ENCODE assay signal across 8 cellular contexts in the genomic region with DNA sequence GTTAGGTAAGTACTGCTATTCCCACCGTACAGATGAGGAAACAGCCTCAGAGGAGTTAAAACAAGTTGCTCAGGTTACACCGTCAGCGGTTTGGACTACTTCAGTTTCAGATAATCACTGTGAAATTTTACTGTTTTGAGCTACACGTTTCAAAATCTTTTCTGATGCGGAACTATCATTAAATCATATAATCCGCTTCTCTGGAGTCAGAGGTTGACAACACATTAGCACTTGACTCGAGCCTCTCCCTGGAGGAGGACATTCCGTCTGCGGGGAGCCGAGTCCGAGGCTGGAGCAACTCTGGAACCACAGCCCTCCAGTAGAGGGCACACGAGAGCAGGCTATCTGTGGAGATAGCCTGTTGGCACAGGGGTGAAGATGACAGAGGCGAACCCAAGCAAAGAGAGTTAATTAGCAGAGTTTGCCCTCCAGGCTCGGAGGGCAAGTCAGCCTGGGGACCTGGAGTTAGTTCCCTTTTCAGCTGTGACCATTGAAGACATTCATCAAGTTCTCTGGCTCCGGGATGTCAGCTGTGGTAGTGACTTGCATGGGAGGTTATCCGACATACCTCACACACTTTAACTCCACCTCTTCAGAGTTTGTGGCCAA.
DNase-seq lines count a peak whose midpoint lies in the region; TF ChIP-seq lines count a peak whose summit lies in the region.

No MANE protein-coding gene starts in this region.

- H3K9me3 Mint-ChIP-seq in T-helper 1 cell treated with Interleukin-12 subunit alpha and Interleukin-12 subunit beta and Interleukin-4 antibody, amounts not matched to agents 30 μg/mL and 1 μg/mL, for 36 hours, result no peaks in the 10 kb centered on the region

- no peak overlapping the region for H2AFZ ChIP-seq in MM.1S (ENCODE audit: low read length)

- no peaks in the 10 kb centered on the region for H3K9me2 ChIP-seq in MM.1S (replicated peaks; ENCODE audit: insufficient read depth, low read length)

- no peak overlapping the region for H3K27ac ChIP-seq in MM.1S (ENCODE audit: low read length)
- peak overlapping the region; percentile 44 for H3K27ac ChIP-seq in right atrium auricular region
- peak overlapping the region in 3 of 4 donors; percentile 16 to 58 (median 44) for H3K27ac ChIP-seq in sigmoid colon

- H3K36me3 ChIP-seq in MM.1S (replicated peaks; ENCODE audit: insufficient read depth, low read length) (no peaks in the 10 kb centered on the region), right atrium auricular region (no peaks in the 10 kb centered on the region), sigmoid colon (no peaks in the 10 kb centered on the region)

- H3K4me1 ChIP-seq in MM.1S (ENCODE audit: low read length) (peaks cover 12% of the 10 kb centered on the region), right atrium auricular region (peaks cover 0 to 45% of the 10 kb centered on the region in 2 donors), sigmoid colon (peaks cover 0 to 47% (median 39%) of the 10 kb centered on the region in 4 donors)

- peaks cover 56% of the 10 kb centered on the region for H3K79me2 ChIP-seq in MM.1S (ENCODE audit: low read length)

- H3K9ac ChIP-seq in MM.1S (ENCODE audit: low read length), result no peak overlapping the region

- H3K4me3 ChIP-seq in MM.1S (ENCODE audit: low read length) (no peak overlapping the region), right atrium auricular region (no peak overlapping the region), sigmoid colon (no peak overlapping the region)

- DNase-seq in HCEC 1CT (peak; percentile 60), MM.1S (peak; percentile 67), amniotic epithelial cell (ENCODE audit: low read depth) (peak; percentile 70), right atrium auricular region (ENCODE audit: low spot score) (peak; percentile 83), sigmoid colon (peak; percentile 86), NCI-H1048 (lab: John Stamatoyannopoulos, UW) (no peak)

- 17 to 30% methylated on average over 16 of the region's 16 CpGs for WGBS in sigmoid colon, 2 donors

- no peak for TF ChIP-seq POLR2A in sigmoid colon (IDR thresholded peaks at IDR 0.05)

- peak overlapping the region; percentile 18; the same call in 1 of the 2 replicates for H3K4me2 ChIP-seq in MM.1S (ENCODE audit: low read depth, low read length)

- no peak for TF ChIP-seq EP300 in sigmoid colon (IDR thresholded peaks at IDR 0.05)

- no peak overlapping the region for H3K27ac Mint-ChIP-seq in T-helper 1 cell treated with Interleukin-12 subunit alpha and Interleukin-12 subunit beta and Interleukin-4 antibody, amounts not matched to agents 30 μg/mL and 1 μg/mL, for 36 hours

- H3K4me1 Mint-ChIP-seq in T-helper 1 cell treated with Interleukin-12 subunit alpha and Interleukin-12 subunit beta and Interleukin-4 antibody, amounts not matched to agents 30 μg/mL and 1 μg/mL, for 36 hours (ENCODE audit: low read depth), result peaks cover 23% of the 10 kb centered on the region

- intact Hi-C loops in sigmoid colon (cut with DNase I), result loop anchor here (5.0 kb wide), 3 partner anchors 97 to 278 kb away; no protein-coding TSS in a partner anchor

- H3F3A ChIP-seq in MM.1S (ENCODE audit: insufficient read depth, low read length), result peaks cover 11% of the 10 kb centered on the region

- H3K4me3 Mint-ChIP-seq in T-helper 1 cell treated with Interleukin-12 subunit alpha and Interleukin-12 subunit beta and Interleukin-4 antibody, amounts not matched to agents 30 μg/mL and 1 μg/mL, for 36 hours, result peak overlapping the region; percentile 39

- TF ChIP-seq CTCF in GM12872 (IDR thresholded peaks at IDR 0.05; ENCODE audit: insufficient read depth, low read depth, low read length) (peak; percentile 98), MM.1S (IDR thresholded peaks at IDR 0.05; ENCODE audit: low read length) (peak; percentile 97), right atrium auricular region (IDR thresholded peaks at IDR 0.05) (peak; percentile 75 to 95), sigmoid colon (IDR thresholded peaks at IDR 0.05) (peak; percentile 49 to 90 (median 88))

- no peaks in the 10 kb centered on the region for H4K20me1 ChIP-seq in MM.1S (ENCODE audit: insufficient read depth, low read length)

- no peaks in the 10 kb centered on the region for H3K9me3 ChIP-seq in MM.1S (replicated peaks; ENCODE audit: insufficient read depth, low read length)
- H3K9me3 ChIP-seq in right atrium auricular region, result no peaks in the 10 kb centered on the region
- H3K9me3 ChIP-seq in sigmoid colon, result no peaks in the 10 kb centered on the region

- H3K27me3 ChIP-seq in MM.1S (replicated peaks; ENCODE audit: insufficient read depth, low read length) (no peaks in the 10 kb centered on the region), right atrium auricular region (no peaks in the 10 kb centered on the region), sigmoid colon (no peaks in the 10 kb centered on the region)

- H3K36me3 Mint-ChIP-seq in T-helper 1 cell treated with Interleukin-12 subunit alpha and Interleukin-12 subunit beta and Interleukin-4 antibody, amounts not matched to agents 30 μg/mL and 1 μg/mL, for 36 hours (ENCODE audit: low read depth), result no peaks in the 10 kb centered on the region

- peaks cover 3% of the 10 kb centered on the region for H3K27me3 Mint-ChIP-seq in T-helper 1 cell treated with Interleukin-12 subunit alpha and Interleukin-12 subunit beta and Interleukin-4 antibody, amounts not matched to agents 30 μg/mL and 1 μg/mL, for 36 hours (ENCODE audit: low read depth)
